ENCODE assay signal across 1 cellular context in genomic region chr1:159957824-159958268, GRCh38.
TF ChIP-seq lines count a peak whose summit lies in the region.

No MANE protein-coding gene starts in this region.

TF ChIP-seq in K562, 482 proteins besides CTCF, POLR2A, EP300 and RAD21 (continued from another document and continues in another):
- TF ChIP-seq HCFC1 (IDR thresholded peaks at IDR 0.05; ENCODE audit: low read depth, low read length) (no peak), MTA2 (IDR thresholded peaks at IDR 0.05; ENCODE audit: low read depth) (peak; percentile 87), FOSL1 (tag; conservative IDR thresholded peaks at IDR 0.05) (peak; percentile 45), XRCC5 (IDR thresholded peaks at IDR 0.05; ENCODE audit: low read depth, low read length) (no peak), STAT6 (CRISPR knock-in tag; IDR thresholded peaks at IDR 0.05) (no peak), TCF7L2 (IDR thresholded peaks at IDR 0.05; ENCODE audit: low read depth, low read length) (no peak), DPF2 (IDR thresholded peaks at IDR 0.05) (peak; percentile 92), ZC3H8 (IDR thresholded peaks at IDR 0.05) (no peak), ZNF184 (CRISPR knock-in tag; IDR thresholded peaks at IDR 0.05) (no peak), HNRNPLL (IDR thresholded peaks at IDR 0.05; ENCODE audit: low read depth, low read length, poor library complexity, severe bottlenecking) (no peak), NFIC (IDR thresholded peaks at IDR 0.05) (peak; percentile 65; the same call in 1 of the 2 replicates), FOXA3 (CRISPR knock-in tag; conservative IDR thresholded peaks at IDR 0.05 in 1 of 2, IDR thresholded peaks at IDR 0.05 in 1 of 2) (peak in 1 of 2 experiments; percentile 61; a peak in 1 of 4 replicates), TOE1 (IDR thresholded peaks at IDR 0.05; ENCODE audit: borderline replicate concordance) (no peak), TOE1 (CRISPR knock-in tag; IDR thresholded peaks at IDR 0.05; ENCODE audit: borderline replicate concordance, low read depth) (no peak), DACH1 (IDR thresholded peaks at IDR 0.05; ENCODE audit: partially characterized antibody) (no peak), ZNF589 (CRISPR knock-in tag; IDR thresholded peaks at IDR 0.05; ENCODE audit: low read depth) (0 out of 2 replicates have a peak, but pooled peaks have one; percentile 38), ZNF280A (IDR thresholded peaks at IDR 0.05; ENCODE audit: low read depth, partially characterized antibody) (no peak), KAT7 (CRISPR knock-in tag; IDR thresholded peaks at IDR 0.05; ENCODE audit: borderline replicate concordance) (no peak), CBX5 (IDR thresholded peaks at IDR 0.05; ENCODE audit: borderline replicate concordance, low read depth) (no peak), RBBP5 (IDR thresholded peaks at IDR 0.05; ENCODE audit: borderline replicate concordance, insufficient read depth, low read length, poor library complexity, severe bottlenecking) (peak; percentile 57), ZNF197 (CRISPR knock-in tag; IDR thresholded peaks at IDR 0.05; ENCODE audit: low read depth) (peak; percentile 61; the same call in 1 of the 2 replicates), STAT5A (IDR thresholded peaks at IDR 0.05; ENCODE audit: borderline replicate concordance, low read length) (peak; percentile 41; the same call in 1 of the 2 replicates), WHSC1 (IDR thresholded peaks at IDR 0.05; ENCODE audit: low read length) (no peak), SOX6 (IDR thresholded peaks at IDR 0.05) (peak; percentile 69), TCF3 (CRISPR knock-in tag; IDR thresholded peaks at IDR 0.05) (peak; percentile 87), ZFPM2 (CRISPR knock-in tag; IDR thresholded peaks at IDR 0.05) (no peak), ZMIZ1 (IDR thresholded peaks at IDR 0.05; ENCODE audit: low read depth in 2 of 2, low read length in 2 of 2) (0 out of 4 replicates have a peak, but pooled peaks of 1 of the 2 experiments have one; percentile 43)
- TF ChIP-seq, protein P1, sequence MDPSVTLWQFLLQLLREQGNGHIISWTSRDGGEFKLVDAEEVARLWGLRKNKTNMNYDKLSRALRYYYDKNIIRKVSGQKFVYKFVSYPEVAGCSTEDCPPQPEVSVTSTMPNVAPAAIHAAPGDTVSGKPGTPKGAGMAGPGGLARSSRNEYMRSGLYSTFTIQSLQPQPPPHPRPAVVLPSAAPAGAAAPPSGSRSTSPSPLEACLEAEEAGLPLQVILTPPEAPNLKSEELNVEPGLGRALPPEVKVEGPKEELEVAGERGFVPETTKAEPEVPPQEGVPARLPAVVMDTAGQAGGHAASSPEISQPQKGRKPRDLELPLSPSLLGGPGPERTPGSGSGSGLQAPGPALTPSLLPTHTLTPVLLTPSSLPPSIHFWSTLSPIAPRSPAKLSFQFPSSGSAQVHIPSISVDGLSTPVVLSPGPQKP (CRISPR knock-in tag; IDR thresholded peaks at IDR 0.05): no peak
- TF ChIP-seq, protein P2, sequence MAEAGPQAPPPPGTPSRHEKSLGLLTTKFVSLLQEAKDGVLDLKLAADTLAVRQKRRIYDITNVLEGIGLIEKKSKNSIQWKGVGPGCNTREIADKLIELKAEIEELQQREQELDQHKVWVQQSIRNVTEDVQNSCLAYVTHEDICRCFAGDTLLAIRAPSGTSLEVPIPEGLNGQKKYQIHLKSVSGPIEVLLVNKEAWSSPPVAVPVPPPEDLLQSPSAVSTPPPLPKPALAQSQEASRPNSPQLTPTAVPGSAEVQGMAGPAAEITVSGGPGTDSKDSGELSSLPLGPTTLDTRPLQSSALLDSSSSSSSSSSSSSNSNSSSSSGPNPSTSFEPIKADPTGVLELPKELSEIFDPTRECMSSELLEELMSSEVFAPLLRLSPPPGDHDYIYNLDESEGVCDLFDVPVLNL (CRISPR knock-in tag; IDR thresholded peaks at IDR 0.05; ENCODE audit: low read depth): no peak
- TF ChIP-seq, protein P3, sequence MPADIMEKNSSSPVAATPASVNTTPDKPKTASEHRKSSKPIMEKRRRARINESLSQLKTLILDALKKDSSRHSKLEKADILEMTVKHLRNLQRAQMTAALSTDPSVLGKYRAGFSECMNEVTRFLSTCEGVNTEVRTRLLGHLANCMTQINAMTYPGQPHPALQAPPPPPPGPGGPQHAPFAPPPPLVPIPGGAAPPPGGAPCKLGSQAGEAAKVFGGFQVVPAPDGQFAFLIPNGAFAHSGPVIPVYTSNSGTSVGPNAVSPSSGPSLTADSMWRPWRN (IDR thresholded peaks at IDR 0.05; ENCODE audit: low read depth): 0 out of 2 replicates have a peak, but pooled peaks have one; percentile 43
- TF ChIP-seq, protein P4, sequence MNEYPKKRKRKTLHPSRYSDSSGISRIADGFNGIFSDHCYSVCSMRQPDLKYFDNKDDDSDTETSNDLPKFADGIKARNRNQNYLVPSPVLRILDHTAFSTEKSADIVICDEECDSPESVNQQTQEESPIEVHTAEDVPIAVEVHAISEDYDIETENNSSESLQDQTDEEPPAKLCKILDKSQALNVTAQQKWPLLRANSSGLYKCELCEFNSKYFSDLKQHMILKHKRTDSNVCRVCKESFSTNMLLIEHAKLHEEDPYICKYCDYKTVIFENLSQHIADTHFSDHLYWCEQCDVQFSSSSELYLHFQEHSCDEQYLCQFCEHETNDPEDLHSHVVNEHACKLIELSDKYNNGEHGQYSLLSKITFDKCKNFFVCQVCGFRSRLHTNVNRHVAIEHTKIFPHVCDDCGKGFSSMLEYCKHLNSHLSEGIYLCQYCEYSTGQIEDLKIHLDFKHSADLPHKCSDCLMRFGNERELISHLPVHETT (CRISPR knock-in tag; conservative IDR thresholded peaks at IDR 0.05 in 1 of 2, IDR thresholded peaks at IDR 0.05 in 1 of 2): 0 out of 4 replicates have a peak, but pooled peaks of 1 of the 2 experiments have one; percentile 47
- TF ChIP-seq, protein P5, sequence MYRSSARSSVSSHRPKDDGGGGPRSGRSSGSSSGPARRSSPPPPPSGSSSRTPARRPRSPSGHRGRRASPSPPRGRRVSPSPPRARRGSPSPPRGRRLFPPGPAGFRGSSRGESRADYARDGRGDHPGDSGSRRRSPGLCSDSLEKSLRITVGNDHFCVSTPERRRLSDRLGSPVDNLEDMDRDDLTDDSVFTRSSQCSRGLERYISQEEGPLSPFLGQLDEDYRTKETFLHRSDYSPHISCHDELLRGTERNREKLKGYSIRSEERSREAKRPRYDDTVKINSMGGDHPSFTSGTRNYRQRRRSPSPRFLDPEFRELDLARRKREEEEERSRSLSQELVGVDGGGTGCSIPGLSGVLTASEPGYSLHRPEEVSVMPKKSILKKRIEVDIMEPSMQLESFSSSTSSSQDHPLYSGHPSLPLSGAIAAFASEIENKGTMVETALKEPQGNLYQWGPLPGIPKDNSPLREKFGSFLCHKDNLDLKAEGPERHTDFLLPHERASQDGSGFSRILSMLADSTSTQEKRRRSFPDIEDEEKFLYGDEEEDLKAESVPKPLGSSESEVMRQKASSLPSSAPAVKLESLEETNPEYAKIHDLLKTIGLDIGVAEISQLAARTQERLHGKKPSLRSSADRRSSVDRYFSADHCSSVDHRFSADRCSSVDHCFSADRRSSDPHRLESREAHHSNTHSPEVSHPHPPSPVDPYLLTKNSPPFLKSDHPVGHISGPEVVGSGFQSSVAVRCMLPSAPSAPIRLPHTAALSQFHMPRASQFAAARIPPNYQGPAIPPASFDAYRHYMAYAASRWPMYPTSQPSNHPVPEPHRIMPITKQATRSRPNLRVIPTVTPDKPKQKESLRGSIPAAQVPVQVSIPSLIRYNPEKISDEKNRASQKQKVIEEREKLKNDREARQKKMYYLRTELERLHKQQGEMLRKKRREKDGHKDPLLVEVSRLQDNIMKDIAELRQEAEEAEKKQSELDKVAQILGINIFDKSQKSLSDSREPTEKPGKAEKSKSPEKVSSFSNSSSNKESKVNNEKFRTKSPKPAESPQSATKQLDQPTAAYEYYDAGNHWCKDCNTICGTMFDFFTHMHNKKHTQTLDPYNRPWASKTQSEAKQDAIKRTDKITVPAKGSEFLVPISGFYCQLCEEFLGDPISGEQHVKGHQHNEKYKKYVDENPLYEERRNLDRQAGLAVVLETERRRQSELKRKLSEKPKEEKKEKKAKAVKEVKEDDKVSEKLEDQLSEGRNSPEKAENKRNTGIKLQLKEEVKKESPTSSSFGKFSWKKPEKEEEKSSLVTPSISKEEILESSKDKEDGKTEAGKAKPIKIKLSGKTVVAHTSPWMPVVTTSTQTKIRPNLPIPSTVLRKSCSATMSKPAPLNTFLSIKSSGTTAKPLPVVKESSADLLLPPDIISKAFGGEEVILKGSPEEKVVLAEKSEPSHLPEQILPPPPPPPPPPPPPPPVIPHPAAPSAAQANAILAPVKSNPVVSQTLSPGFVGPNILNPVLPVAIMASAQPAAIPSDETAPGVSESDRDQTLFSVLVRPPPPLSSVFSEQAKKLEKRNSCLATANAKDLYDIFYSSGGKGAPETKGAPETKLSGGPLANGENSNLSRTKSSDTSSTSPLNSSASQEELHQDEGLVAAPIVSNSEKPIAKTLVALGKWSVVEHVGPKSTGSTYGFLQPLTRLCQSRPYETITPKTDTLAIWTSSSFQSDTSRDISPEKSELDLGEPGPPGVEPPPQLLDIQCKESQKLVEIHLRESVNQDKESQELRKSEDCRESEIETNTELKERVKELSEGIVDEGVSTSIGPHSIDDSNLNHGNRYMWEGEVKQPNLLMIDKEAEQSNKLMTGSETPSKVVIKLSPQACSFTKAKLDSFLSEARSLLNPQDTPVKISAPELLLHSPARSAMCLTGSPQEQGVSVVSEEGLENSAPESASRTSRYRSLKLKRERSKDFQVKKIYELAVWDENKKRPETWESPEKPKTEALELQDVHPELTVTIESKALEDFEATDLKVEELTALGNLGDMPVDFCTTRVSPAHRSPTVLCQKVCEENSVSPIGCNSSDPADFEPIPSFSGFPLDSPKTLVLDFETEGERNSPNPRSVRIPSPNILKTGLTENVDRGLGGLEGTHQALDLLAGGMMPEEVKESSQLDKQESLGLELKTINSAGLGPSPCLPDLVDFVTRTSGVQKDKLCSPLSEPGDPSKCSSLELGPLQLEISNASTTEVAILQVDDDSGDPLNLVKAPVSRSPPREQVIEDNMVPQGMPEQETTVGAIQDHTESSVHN (IDR thresholded peaks at IDR 0.05; ENCODE audit: borderline replicate concordance in 1 of 2, low read depth in 1 of 2): no peak
- TF ChIP-seq, protein P6, sequence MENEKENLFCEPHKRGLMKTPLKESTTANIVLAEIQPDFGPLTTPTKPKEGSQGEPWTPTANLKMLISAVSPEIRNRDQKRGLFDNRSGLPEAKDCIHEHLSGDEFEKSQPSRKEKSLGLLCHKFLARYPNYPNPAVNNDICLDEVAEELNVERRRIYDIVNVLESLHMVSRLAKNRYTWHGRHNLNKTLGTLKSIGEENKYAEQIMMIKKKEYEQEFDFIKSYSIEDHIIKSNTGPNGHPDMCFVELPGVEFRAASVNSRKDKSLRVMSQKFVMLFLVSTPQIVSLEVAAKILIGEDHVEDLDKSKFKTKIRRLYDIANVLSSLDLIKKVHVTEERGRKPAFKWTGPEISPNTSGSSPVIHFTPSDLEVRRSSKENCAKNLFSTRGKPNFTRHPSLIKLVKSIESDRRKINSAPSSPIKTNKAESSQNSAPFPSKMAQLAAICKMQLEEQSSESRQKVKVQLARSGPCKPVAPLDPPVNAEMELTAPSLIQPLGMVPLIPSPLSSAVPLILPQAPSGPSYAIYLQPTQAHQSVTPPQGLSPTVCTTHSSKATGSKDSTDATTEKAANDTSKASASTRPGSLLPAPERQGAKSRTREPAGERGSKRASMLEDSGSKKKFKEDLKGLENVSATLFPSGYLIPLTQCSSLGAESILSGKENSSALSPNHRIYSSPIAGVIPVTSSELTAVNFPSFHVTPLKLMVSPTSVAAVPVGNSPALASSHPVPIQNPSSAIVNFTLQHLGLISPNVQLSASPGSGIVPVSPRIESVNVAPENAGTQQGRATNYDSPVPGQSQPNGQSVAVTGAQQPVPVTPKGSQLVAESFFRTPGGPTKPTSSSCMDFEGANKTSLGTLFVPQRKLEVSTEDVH (IDR thresholded peaks at IDR 0.05; ENCODE audit: low read depth, partially characterized antibody): peak; percentile 27
